Comparison of ENCODE assay signal across 18 cellular contexts in genomic region chr3:123767564-123768292, GRCh38.
"Had no signal": no experiment of that assay in that cellular context is flagged by ENCODE, and none has a peak within 500 bp of the region (broad histone marks: within the 10 kb centered on the region; RNA-seq: fewer than 3 reads in every experiment).

No MANE protein-coding gene starts in this region.

- H3K4me3 Mint-ChIP-seq: stimulated activated memory B cell treated with anti-CD40 and anti-IgM and Interleukin-4, amounts not matched to agents 10 μg/mL and 1 μg/mL and 100 μg/mL, for 72 hours; T-helper 1 cell treated with Interleukin-12 subunit alpha and Interleukin-12 subunit beta and Interleukin-4 antibody, amounts not matched to agents 30 μg/mL and 1 μg/mL, for 36 hours had no signal

- H3K9me3 Mint-ChIP-seq: stimulated activated memory B cell treated with anti-CD40 and anti-IgM and Interleukin-4, amounts not matched to agents 10 μg/mL and 1 μg/mL and 100 μg/mL, for 72 hours; T-helper 1 cell treated with Interleukin-12 subunit alpha and Interleukin-12 subunit beta and Interleukin-4 antibody, amounts not matched to agents 30 μg/mL and 1 μg/mL, for 36 hours had no signal

- H3K27ac ChIP-seq: esophagus squamous epithelium, right atrium auricular region, skin epidermis, transverse colon had no signal

- FAIRE-seq: endothelial cell of umbilical vein had no signal

- DNase-seq: activated CD4-positive, alpha-beta T cell treated with anti-CD3 and anti-CD28 coated beads for 1 hour; activated CD8-positive, alpha-beta memory T cell treated with anti-CD3 and anti-CD28 coated beads for 24 hours; activated CD8-positive, alpha-beta memory T cell treated with anti-CD3 and anti-CD28 coated beads, Interleukin-2, amount 50 U/mL, for 48 hours; activated effector memory CD4-positive, alpha-beta T cell treated with anti-CD3 and anti-CD28 coated beads, Interleukin-2, amount 50 U/mL, for 16 hours; activated naive CD4-positive, alpha-beta T cell treated with anti-CD3 and anti-CD28 coated beads, Interleukin-2, amount 50 U/mL, for 16 hours; activated T-cell treated with anti-CD3 and anti-CD28 coated beads, Interleukin-2, amount 50 U/mL, for 48 hours; dermis blood vessel endothelial cell; effector memory CD4-positive, alpha-beta T cell; esophagus squamous epithelium; mammary epithelial cell; stimulated activated CD4-positive, alpha-beta T cell treated with anti-CD3 and anti-CD28 coated beads, Interleukin-4, amount 100 ng/mL, for 1 hour; transverse colon had no signal

- H3K27me3 ChIP-seq: esophagus squamous epithelium, right atrium auricular region, transverse colon had no signal

- H3K4me1 Mint-ChIP-seq: stimulated activated memory B cell treated with anti-CD40 and anti-IgM and Interleukin-4, amounts not matched to agents 10 μg/mL and 1 μg/mL and 100 μg/mL, for 72 hours had no signal

- H3K9me3 ChIP-seq: esophagus squamous epithelium, prostate gland, right atrium auricular region, transverse colon had no signal

- H3K36me3 ChIP-seq: esophagus squamous epithelium, prostate gland, right atrium auricular region, transverse colon had no signal

- H3K4me3 ChIP-seq: esophagus squamous epithelium, prostate gland, right atrium auricular region, skin epidermis, transverse colon had no signal

- H3K36me3 Mint-ChIP-seq: stimulated activated memory B cell treated with anti-CD40 and anti-IgM and Interleukin-4, amounts not matched to agents 10 μg/mL and 1 μg/mL and 100 μg/mL, for 72 hours had no signal

- H3K27ac Mint-ChIP-seq: stimulated activated memory B cell treated with anti-CD40 and anti-IgM and Interleukin-4, amounts not matched to agents 10 μg/mL and 1 μg/mL and 100 μg/mL, for 72 hours; T-helper 1 cell treated with Interleukin-12 subunit alpha and Interleukin-12 subunit beta and Interleukin-4 antibody, amounts not matched to agents 30 μg/mL and 1 μg/mL, for 36 hours had no signal

- ATAC-seq: stimulated activated memory B cell treated with anti-CD40 and anti-IgM and Interleukin-4, amounts not matched to agents 10 μg/mL and 1 μg/mL and 100 μg/mL, for 72 hours had no signal

- H3K4me1 ChIP-seq: esophagus squamous epithelium, right atrium auricular region had no signal
